ENCODE assay signal across 9 cellular contexts in genomic region chr6:32666420-32667300, GRCh38. TPM values are rescaled to one million over a fixed set of nuclear protein-coding genes. Genes with fewer than 3 reads are reported as not detected.
A peak's percentile ranks its signal among the peaks of the same experiment; 100 is the strongest.
DNase-seq lines count a peak whose midpoint lies in the region; ATAC-seq and TF ChIP-seq lines count a peak whose summit lies in the region.
"Had no signal": no experiment of that assay in that cellular context is flagged by ENCODE, and none has a peak within 500 bp of the region (broad histone marks: within the 10 kb centered on the region; RNA-seq: fewer than 3 reads in every experiment).

Gene HLA-DQB1, minus strand, starts transcription at chr6:32666657. Its CDS starts 50 bp downstream, at chr6:32666607.

- H3K36me3 ChIP-seq in GM06990 (ENCODE audit: control insufficient read depth, insufficient read depth, low read length): peaks cover 3% of the 10 kb centered on the region
- no peaks in the 10 kb centered on the region for H3K36me3 ChIP-seq in endocrine pancreas (ENCODE audit: control insufficient read depth, insufficient read depth, low read length)
- peaks cover 0 to 1% of the 10 kb centered on the region in 2 donors for H3K36me3 ChIP-seq in muscle layer of duodenum (ENCODE audit: control insufficient read depth in 1 of 2, insufficient read depth in 2 of 2, low read length in 2 of 2)
- no peaks in the 10 kb centered on the region for H3K36me3 ChIP-seq in aorta (ENCODE audit: control insufficient read depth in 1 of 2, insufficient read depth in 2 of 2, low read length in 1 of 2)
- H3K36me3 ChIP-seq: uterus had no signal

- intact Hi-C loops in aorta (cut with DNase I): no loop called here

- POLR2A ChIA-PET in activated CD4-positive, alpha-beta T cell treated with anti-CD3 and anti-CD28 coated beads, Interleukin-2, amount 10 ng/mL, durations not matched to agents 7 days and 5 days (lab: Charles Lee): no interaction called here

- 21 to 22% methylated on average over 16 of the region's 16 CpGs for WGBS in aorta, 2 donors

- no peaks in the 10 kb centered on the region for H3K27me3 ChIP-seq in GM06990 (replicated peaks; ENCODE audit: control insufficient read depth, insufficient read depth, low read length)
- no peaks in the 10 kb centered on the region for H3K27me3 ChIP-seq in endocrine pancreas (ENCODE audit: control insufficient read depth, insufficient read depth, low read length)
- peaks cover 3% of the 10 kb centered on the region for H3K27me3 ChIP-seq in muscle layer of duodenum (ENCODE audit: low read depth, low read length)
- H3K27me3 ChIP-seq in aorta (ENCODE audit: control insufficient read depth in 1 of 2, insufficient read depth in 2 of 2, low read length in 1 of 2): peaks cover 0 to 3% of the 10 kb centered on the region in 2 donors
- H3K27me3 ChIP-seq: uterus had no signal

- H3K36me3 Mint-ChIP-seq in activated CD4-positive, alpha-beta T cell treated with anti-CD3 and anti-CD28 coated beads, Interleukin-2, amount 10 ng/mL, durations not matched to agents 7 days and 5 days (ENCODE audit: low read depth): peaks cover 10% of the 10 kb centered on the region

- H3K4me1 ChIP-seq in endocrine pancreas (ENCODE audit: control insufficient read depth, insufficient read depth, low read length): no peaks in the 10 kb centered on the region
- H3K4me1 ChIP-seq in muscle layer of duodenum (ENCODE audit: control insufficient read depth in 1 of 2, insufficient read depth in 2 of 2, low read length in 2 of 2): no peaks in the 10 kb centered on the region
- H3K4me1 ChIP-seq in aorta (ENCODE audit: control insufficient read depth in 1 of 2, insufficient read depth in 2 of 2, low read length in 2 of 2): no peaks in the 10 kb centered on the region
- H3K4me1 ChIP-seq: uterus had no signal

- H3K27ac ChIP-seq in muscle layer of duodenum (ENCODE audit: low read length) (peak within 1 kb of the TSS; percentile 95), aorta (ENCODE audit: low read depth in 1 of 2, low read length in 2 of 2) (no peak within 1 kb of the TSS)

- peaks cover 51% of the 10 kb centered on the region for H3K4me1 Mint-ChIP-seq in activated CD4-positive, alpha-beta T cell treated with anti-CD3 and anti-CD28 coated beads, Interleukin-2, amount 10 ng/mL, durations not matched to agents 7 days and 5 days

- H3K9me3 ChIP-seq in endocrine pancreas (ENCODE audit: control insufficient read depth, low read length) (no peaks in the 10 kb centered on the region), muscle layer of duodenum (ENCODE audit: control insufficient read depth in 1 of 2, low read length in 2 of 2) (no peaks in the 10 kb centered on the region), aorta (ENCODE audit: control insufficient read depth, low read length) (peaks cover 2% of the 10 kb centered on the region)
- H3K9me3 ChIP-seq: uterus had no signal

- DNase-seq in GM06990 (ENCODE audit: extremely low read depth, insufficient read length) (peak; percentile 82), aorta (no peak), NCI-H146 treated with DMSO at 0.1 percent for 48 hours (lab: John Stamatoyannopoulos, UW; ENCODE audit: unreplicated experiment) (no peak)
- peak; percentile 50 for DNase-seq in Jurkat, Clone E6-1 (ENCODE audit: low read depth, low spot score)
- DNase-seq in activated CD4-positive, alpha-beta T cell treated with anti-CD3 and anti-CD28 coated beads, Interleukin-2, amount 10 ng/mL, durations not matched to agents 7 days and 5 days: peak; percentile 68

- peaks cover 3% of the 10 kb centered on the region for H3K9me3 Mint-ChIP-seq in activated CD4-positive, alpha-beta T cell treated with anti-CD3 and anti-CD28 coated beads, Interleukin-2, amount 10 ng/mL, durations not matched to agents 7 days and 5 days

- ATAC-seq in GM21390 (IDR thresholded peaks at IDR 0.05; ENCODE audit: unreplicated experiment) (peak; percentile 55), aorta (ENCODE audit: low FRiP score) (peak; percentile 71)

- peaks cover 24% of the 10 kb centered on the region for H3K27me3 Mint-ChIP-seq in activated CD4-positive, alpha-beta T cell treated with anti-CD3 and anti-CD28 coated beads, Interleukin-2, amount 10 ng/mL, durations not matched to agents 7 days and 5 days

- no peak within 1 kb of the TSS for H3K9ac ChIP-seq in endocrine pancreas (ENCODE audit: control insufficient read depth, insufficient read depth, low read length)

- H3K4me3 ChIP-seq in GM06990 (replicated peaks; ENCODE audit: low read depth, low read length) (peak within 1 kb of the TSS; percentile 81), endocrine pancreas (ENCODE audit: control insufficient read depth, insufficient read depth, low read length) (peak within 1 kb of the TSS; percentile 14), muscle layer of duodenum (ENCODE audit: low read depth in 1 of 2, low read length in 2 of 2) (peak within 1 kb of the TSS; percentile 28 to 71), aorta (ENCODE audit: low read length in 2 of 2) (no peak within 1 kb of the TSS)
- peak within 1 kb of the TSS; percentile 51 for H3K4me3 ChIP-seq in Jurkat, Clone E6-1 (ENCODE audit: low read length)
- H3K4me3 ChIP-seq: uterus had no signal

- peak within 1 kb of the TSS; percentile 82 for H3K4me3 Mint-ChIP-seq in activated CD4-positive, alpha-beta T cell treated with anti-CD3 and anti-CD28 coated beads, Interleukin-2, amount 10 ng/mL, durations not matched to agents 7 days and 5 days

- TF ChIP-seq CTCF in GM06990 (IDR thresholded peaks at IDR 0.05; ENCODE audit: insufficient read depth, low read length, poor library complexity, severe bottlenecking): no peak

- CTCF ChIA-PET in activated CD4-positive, alpha-beta T cell treated with anti-CD3 and anti-CD28 coated beads, Interleukin-2, amount 10 ng/mL, durations not matched to agents 7 days and 5 days (lab: Charles Lee): interaction anchor here (0.8 to 1.3 kb wide), 2 partner anchors 16 to 57 kb away, joined by 3 to 4 read pairs; no protein-coding TSS in a partner anchor

- H3K27ac Mint-ChIP-seq in activated CD4-positive, alpha-beta T cell treated with anti-CD3 and anti-CD28 coated beads, Interleukin-2, amount 10 ng/mL, durations not matched to agents 7 days and 5 days: peak within 1 kb of the TSS; percentile 82

RNA-seq across cellular contexts. Expression of gene HLA-DQB1, which starts in this region (rescaled TPM):
- 2.2 TPM for polyA plus RNA-seq in Jurkat, Clone E6-1 (2012; ENCODE audit: insufficient read depth, insufficient read length)
- 10 to 100 TPM; 24.1 to 26.0 TPM for total RNA-seq in activated CD4-positive, alpha-beta T cell treated with anti-CD3 and anti-CD28 coated beads, Interleukin-2, amount 10 ng/mL, durations not matched to agents 7 days and 5 days
- total RNA-seq in aorta: 10 to 100 TPM; 35.9 to 43.4 TPM
- polyA plus RNA-seq in aorta: 10 to 100 TPM; 10.8 to 28.5 TPM

Comparison
In these comparisons a context has a peak if more than half of its experiments do, and no peak if none do; other contexts are left out.
1. DNase-seq: peak in GM06990 (single experiment), Jurkat, Clone E6-1 (single experiment) and activated CD4-positive, alpha-beta T cell treated with anti-CD3 and anti-CD28 coated beads, Interleukin-2, amount 10 ng/mL, durations not matched to agents 7 days and 5 days (single experiment); none in aorta (0 of 2) and NCI-H146 treated with DMSO at 0.1 percent for 48 hours (single experiment).
2. H3K4me3 ChIP-seq: peak in GM06990 (single experiment), Jurkat, Clone E6-1 (single experiment), endocrine pancreas (single experiment) and muscle layer of duodenum (2 of 2); none in aorta (0 of 2).